In the genomic region with DNA sequence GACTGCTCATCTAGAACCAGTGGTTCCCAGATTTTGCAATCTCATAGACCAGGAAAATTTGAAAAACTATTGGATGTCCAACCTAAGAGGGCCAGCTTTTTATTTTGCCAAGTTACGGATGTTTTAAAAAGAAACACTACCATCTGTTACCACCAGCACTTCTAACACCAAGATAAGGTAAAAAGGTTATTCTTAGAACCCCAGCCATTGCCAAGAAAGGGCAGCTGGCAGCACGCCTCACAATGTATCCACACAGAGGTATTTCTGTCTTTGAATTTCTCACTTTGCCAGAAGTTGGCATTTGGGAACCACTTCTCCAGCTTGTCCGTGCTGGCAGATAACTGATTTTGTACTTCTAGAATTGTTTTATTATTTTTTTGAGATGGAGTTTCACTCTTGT, we compare ENCODE assay signal across 27 cellular contexts. TPM values are rescaled to one million over a fixed set of nuclear protein-coding genes. Genes with fewer than 3 reads are reported as not detected.
DNase-seq lines count a peak whose midpoint lies in the region; ATAC-seq, FAIRE-seq and TF ChIP-seq lines count a peak whose summit lies in the region.
"Had no signal": no experiment of that assay in that cellular context is flagged by ENCODE, and none has a peak within 500 bp of the region (broad histone marks: within the 10 kb centered on the region; RNA-seq: fewer than 3 reads in every experiment).

No MANE protein-coding gene starts in this region.

- H3K9ac ChIP-seq in stomach smooth muscle (ENCODE audit: low read length in 2 of 2) = no peak overlapping the region
- H3K9ac ChIP-seq: neural progenitor cell had no signal

- peaks cover 65% of the 10 kb centered on the region for H3K36me3 Mint-ChIP-seq in GM23338 (ENCODE audit: low read depth)

- peaks cover 22% of the 10 kb centered on the region for H3K27me3 Mint-ChIP-seq in GM23338 (ENCODE audit: insufficient read depth, low read depth, poor library complexity)
- H3K27me3 Mint-ChIP-seq: activated CD4-positive, alpha-beta memory T cell treated with anti-CD3 and anti-CD28 coated beads, Interleukin-2, amount 10 ng/mL, durations not matched to agents 7 days and 5 days; CD4-positive, CD25-positive, alpha-beta regulatory T cell; stimulated activated naive B cell treated with anti-CD40 and anti-IgM and Interleukin-4, amounts not matched to agents 10 μg/mL and 1 μg/mL and 100 μg/mL, for 72 hours; T-cell had no signal

- no peak for TF ChIP-seq CTCF in GM23338 (conservative IDR thresholded peaks at IDR 0.05; ENCODE audit: low read depth in 2 of 2)
- TF ChIP-seq CTCF in coronary artery (IDR thresholded peaks at IDR 0.05) = no peak

- H3K9me3 ChIP-seq in stomach smooth muscle (ENCODE audit: control insufficient read depth in 2 of 2, low read length in 2 of 2) = no peaks in the 10 kb centered on the region
- no peaks in the 10 kb centered on the region for H3K9me3 ChIP-seq in small intestine (ENCODE audit: control insufficient read depth, low read depth)
- H3K9me3 ChIP-seq: prostate gland, SJCRH30, spleen, thyroid gland had no signal

- no peak overlapping the region for H2AFZ ChIP-seq in GM23338
- H2AFZ ChIP-seq: neural progenitor cell had no signal

- no peaks in the 10 kb centered on the region; the same call in none of the 2 replicates for H4K20me1 ChIP-seq in GM23338 (replicated peaks; ENCODE audit: insufficient read depth)

- no peaks in the 10 kb centered on the region for H3K79me2 ChIP-seq in GM23338 (replicated peaks; ENCODE audit: insufficient read depth)

- WGBS in small intestine, 3 donors = 86 to 90% (median 88%) methylated on average over 3 of the region's 3 CpGs

- H3K27me3 ChIP-seq in GM23338 (ENCODE audit: insufficient read depth) (no peaks in the 10 kb centered on the region), stomach smooth muscle (ENCODE audit: control insufficient read depth in 1 of 2, insufficient read depth in 2 of 2, low read length in 2 of 2) (no peaks in the 10 kb centered on the region), small intestine (ENCODE audit: control insufficient read depth in 2 of 2, insufficient read depth in 2 of 2, low read length in 2 of 2) (no peaks in the 10 kb centered on the region)
- H3K27me3 ChIP-seq: neural progenitor cell, SJCRH30, spleen, thyroid gland had no signal

- 0 out of 3 replicates have a peak, but pooled peaks cover 2% of the 10 kb centered on the region for H3K4me1 Mint-ChIP-seq in GM23338
- H3K4me1 Mint-ChIP-seq: activated CD4-positive, alpha-beta memory T cell treated with anti-CD3 and anti-CD28 coated beads, Interleukin-2, amount 10 ng/mL, durations not matched to agents 7 days and 5 days; CD4-positive, CD25-positive, alpha-beta regulatory T cell; neural progenitor cell; T-cell had no signal

- peak overlapping the region; percentile 32; the same call in 1 of the 2 replicates for H3K27ac ChIP-seq in GM23338 (ENCODE audit: low read depth)
- H3K27ac ChIP-seq in coronary artery = peak overlapping the region; percentile 51 to 81
- peak overlapping the region; percentile 18 for H3K27ac ChIP-seq in stomach smooth muscle (ENCODE audit: low read length)
- H3K27ac ChIP-seq in small intestine (ENCODE audit: low read depth in 1 of 2, low read length in 1 of 2) = no peak overlapping the region
- H3K27ac ChIP-seq: neural progenitor cell, SJCRH30 had no signal

- H3K36me3 ChIP-seq in GM23338 (ENCODE audit: insufficient read depth) (peaks cover 27% of the 10 kb centered on the region), stomach smooth muscle (ENCODE audit: control insufficient read depth in 2 of 2, insufficient read depth in 2 of 2, low read length in 2 of 2) (peaks cover 30 to 52% of the 10 kb centered on the region in 2 donors), small intestine (ENCODE audit: control insufficient read depth in 2 of 2, insufficient read depth in 2 of 2, low read length in 2 of 2) (peaks cover 19 to 58% of the 10 kb centered on the region in 2 donors)
- H3K36me3 ChIP-seq: neural progenitor cell had no signal

- H3K4me3 Mint-ChIP-seq in GM23338 = no peak overlapping the region
- H3K4me3 Mint-ChIP-seq: activated CD4-positive, alpha-beta memory T cell treated with anti-CD3 and anti-CD28 coated beads, Interleukin-2, amount 10 ng/mL, durations not matched to agents 7 days and 5 days; CD4-positive, CD25-positive, alpha-beta regulatory T cell; stimulated activated naive B cell treated with anti-CD40 and anti-IgM and Interleukin-4, amounts not matched to agents 10 μg/mL and 1 μg/mL and 100 μg/mL, for 72 hours; T-cell had no signal

- H3K4me1 ChIP-seq in GM23338 (ENCODE audit: insufficient read depth) (no peaks in the 10 kb centered on the region), stomach smooth muscle (ENCODE audit: control insufficient read depth, insufficient read depth, low read length) (peaks cover 73% of the 10 kb centered on the region), small intestine (ENCODE audit: control insufficient read depth in 2 of 2, insufficient read depth in 1 of 2, low read depth in 1 of 2, low read length in 1 of 2) (no peaks in the 10 kb centered on the region)
- H3K4me1 ChIP-seq: neural progenitor cell had no signal

- DNase-seq in GM23338 (ENCODE audit: low spot score) (no peak), coronary artery (ENCODE audit: low spot score) (no peak), inferior parietal cortex (ENCODE audit: extremely low spot score) (peak; percentile 71), small intestine (no peak), NCI-H2196 (lab: John Stamatoyannopoulos, UW; ENCODE audit: unreplicated experiment) (no peak), COLO668 (lab: John Stamatoyannopoulos, UW; ENCODE audit: unreplicated experiment) (no peak)
- DNase-seq: activated CD4-positive, alpha-beta memory T cell treated with anti-CD3 and anti-CD28 coated beads, Interleukin-2, amount 10 ng/mL, durations not matched to agents 7 days and 5 days; activated CD4-positive, CD25-positive, alpha-beta regulatory T cell treated with anti-CD3 and anti-CD28 coated beads, Interleukin-2, amount 50 U/mL, for 72 hours; CD4-positive, CD25-positive, alpha-beta regulatory T cell; effector memory CD4-positive, alpha-beta T cell; foreskin melanocyte; islet precursor cell; KG1; NCI-H1436; NCI-H510A treated with DMSO at 0.1 percent for 48 hours; NK-92 treated with Interleukin-12 subunit alpha and Interleukin-12 subunit beta, amount 100 ng/mL, for 24 hours; SJCRH30; spleen; stimulated activated CD4-positive, alpha-beta T cell treated with anti-CD3 and anti-CD28 coated beads, Interleukin-4, amount 100 ng/mL, for 24 hours; stimulated activated naive B cell treated with anti-CD40 and anti-IgM and Interleukin-4, amounts not matched to agents 10 μg/mL and 1 μg/mL and 100 μg/mL, for 72 hours; T-cell had no signal

- H3K27ac Mint-ChIP-seq in GM23338 = no peak overlapping the region
- H3K27ac Mint-ChIP-seq: activated CD4-positive, alpha-beta memory T cell treated with anti-CD3 and anti-CD28 coated beads, Interleukin-2, amount 10 ng/mL, durations not matched to agents 7 days and 5 days; T-cell had no signal

- no peaks in the 10 kb centered on the region for H3K9me2 ChIP-seq in GM23338 (ENCODE audit: insufficient read depth)

- ATAC-seq in GM23338 (no peak), HG02588 (IDR thresholded peaks at IDR 0.05; ENCODE audit: unreplicated experiment) (no peak)
- ATAC-seq: stimulated activated naive B cell treated with anti-CD40 and anti-IgM and Interleukin-4, amounts not matched to agents 10 μg/mL and 1 μg/mL and 100 μg/mL, for 72 hours; T-cell had no signal

- no peak overlapping the region for H3K4me3 ChIP-seq in GM23338
- no peak overlapping the region for H3K4me3 ChIP-seq in coronary artery
- H3K4me3 ChIP-seq in stomach smooth muscle (ENCODE audit: low read length in 2 of 2) = no peak overlapping the region
- H3K4me3 ChIP-seq in small intestine (ENCODE audit: low read depth in 1 of 2, low read length in 2 of 2) = no peak overlapping the region
- H3K4me3 ChIP-seq: lung, neural progenitor cell, prostate gland, SJCRH30, spleen, thyroid gland had no signal

- no peaks in the 10 kb centered on the region for H3F3A ChIP-seq in GM23338 (replicated peaks; ENCODE audit: low read depth)

- no peak overlapping the region for H3K4me2 ChIP-seq in GM23338
- H3K4me2 ChIP-seq: neural progenitor cell had no signal

- no peak for FAIRE-seq in small intestine (lab: Jason Lieb, UNC)

- H3K9me3 Mint-ChIP-seq in GM23338 = no peaks in the 10 kb centered on the region; the same call in 2 of the 3 replicates
- H3K9me3 Mint-ChIP-seq: activated CD4-positive, alpha-beta memory T cell treated with anti-CD3 and anti-CD28 coated beads, Interleukin-2, amount 10 ng/mL, durations not matched to agents 7 days and 5 days; CD4-positive, CD25-positive, alpha-beta regulatory T cell; neural progenitor cell; stimulated activated naive B cell treated with anti-CD40 and anti-IgM and Interleukin-4, amounts not matched to agents 10 μg/mL and 1 μg/mL and 100 μg/mL, for 72 hours; T-cell had no signal

TF ChIP-seq in GM23338, 12 proteins besides CTCF, POLR2A, EP300 and RAD21:
- TF ChIP-seq JUNB (IDR thresholded peaks at IDR 0.05; ENCODE audit: unreplicated experiment) (no peak), EZH2 (IDR thresholded peaks at IDR 0.05; ENCODE audit: low read depth, unreplicated experiment) (no peak), ZNF331 (CRISPR knock-in tag; IDR thresholded peaks at IDR 0.05; ENCODE audit: low read depth) (no peak)

RNA-seq across cellular contexts. Expression of a gene that starts 28.7 kb away (rescaled TPM):
- 8.0 and 20.5 TPM in 2 replicates for total RNA-seq in GM23338 (2014; rRNA removed; shearing (Covaris generic))
- 19.1 and 21.8 TPM in 2 replicates for polyA plus RNA-seq in GM23338 (2016; fragmentation: Nextera tagmentation; extraction: Ambion mirVana)
- polyA plus RNA-seq in small intestine = 10 to 100 TPM in 1 of 3 donors, 1 to 10 TPM in 2; 2.4 to 26.1 (median 2.7) TPM
- total RNA-seq: SJCRH30 had no signal

RNA-seq across cellular contexts. Expression of a gene that starts 57.8 kb away (rescaled TPM):
- not detected in 2 replicates for total RNA-seq in GM23338 (2014; rRNA removed; shearing (Covaris generic))
- polyA plus RNA-seq in GM23338 (2016; fragmentation: Nextera tagmentation; extraction: Ambion mirVana) = 1.6 and 4.8 TPM in 2 replicates
- polyA plus RNA-seq in small intestine = 1 to 10 TPM in 1 of 3 donors, not detected in 2; 1.1 TPM
- total RNA-seq: activated CD4-positive, alpha-beta memory T cell treated with anti-CD3 and anti-CD28 coated beads, Interleukin-2, amount 10 ng/mL, durations not matched to agents 7 days and 5 days; CD4-positive, CD25-positive, alpha-beta regulatory T cell; prostate gland; T-cell; thyroid gland had no signal
- polyA plus RNA-seq: CD4-positive, CD25-positive, alpha-beta regulatory T cell had no signal

Comparison
In these comparisons a context has a peak if more than half of its experiments do, and no peak if none do; other contexts are left out.
1. H3K27ac ChIP-seq: peak in GM23338 (single experiment), coronary artery (2 of 2) and stomach smooth muscle (single experiment); none in small intestine (0 of 2).